ENCODE assay signal across 22 cellular contexts in the genomic region with DNA sequence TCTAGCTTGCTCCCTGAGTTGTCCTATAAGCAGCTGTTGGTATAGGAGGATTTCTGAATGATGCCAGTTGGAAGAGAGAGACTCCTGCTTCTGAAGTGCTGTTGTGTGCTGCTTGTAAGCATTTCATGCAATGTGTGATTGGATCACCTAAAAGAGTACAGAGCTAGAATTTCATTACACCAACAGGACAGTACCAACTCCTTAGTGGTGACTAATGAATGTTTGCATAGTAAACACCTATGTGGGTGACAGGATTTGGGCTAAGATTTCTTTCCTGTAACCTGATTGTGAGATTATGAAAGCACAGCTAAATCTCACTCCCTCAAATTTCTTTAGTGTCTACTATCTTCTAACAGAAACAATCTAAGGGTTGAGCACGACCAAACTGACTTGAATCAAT.
"Had no signal": no experiment of that assay in that cellular context is flagged by ENCODE, and none has a peak within 500 bp of the region (broad histone marks: within the 10 kb centered on the region; RNA-seq: fewer than 3 reads in every experiment).

No MANE protein-coding gene starts in this region.

- H3K36me3 ChIP-seq: neural progenitor cell, right lobe of liver, stomach, upper lobe of left lung had no signal

- H3K27ac ChIP-seq: neural progenitor cell, psoas muscle, right lobe of liver, stomach, testis, upper lobe of left lung had no signal

- H3K4me1 ChIP-seq: neural progenitor cell, psoas muscle, right lobe of liver, testis had no signal

- H3K9ac ChIP-seq: neural progenitor cell had no signal

- H2AFZ ChIP-seq: neural progenitor cell had no signal

- FAIRE-seq: endothelial cell of umbilical vein had no signal

- H3K27me3 ChIP-seq: neural progenitor cell, right lobe of liver, stomach, testis, upper lobe of left lung had no signal

- ATAC-seq: activated CD8-positive, alpha-beta T cell treated with anti-CD3 and anti-CD28 coated beads, Interleukin-2, amount 10 ng/mL, durations not matched to agents 7 days and 5 days; naive thymus-derived CD4-positive, alpha-beta T cell; psoas muscle; right lobe of liver had no signal

- H3K9me3 ChIP-seq: psoas muscle, right lobe of liver, stomach, testis, upper lobe of left lung had no signal

- H3K4me3 ChIP-seq: neural progenitor cell, psoas muscle, right lobe of liver, smooth muscle cell, stomach, testis, upper lobe of left lung had no signal

- DNase-seq: activated CD4-positive, alpha-beta T cell treated with anti-CD3 and anti-CD28 coated beads, Interleukin-2, amount 10 ng/mL, durations not matched to agents 24 days and 14 days; activated CD4-positive, CD25-positive, alpha-beta regulatory T cell; activated CD8-positive, alpha-beta T cell treated with anti-CD3 and anti-CD28 coated beads, Interleukin-2, amount 10 ng/mL, durations not matched to agents 7 days and 5 days; activated naive CD4-positive, alpha-beta T cell treated with Interleukin-2 at 50 U/mL for 16 hours; activated naive CD8-positive, alpha-beta T cell treated with anti-CD3 and anti-CD28 coated beads, Interleukin-2, amount 10 ng/mL, durations not matched to agents 7 days and 5 days; activated T-cell treated with anti-CD3 and anti-CD28 coated beads, Interleukin-2, amount 50 U/mL, for 24 hours; amygdala; dermis blood vessel endothelial cell; effector memory CD4-positive, alpha-beta T cell; foreskin fibroblast; mesenchymal stem cell; naive thymus-derived CD4-positive, alpha-beta T cell; psoas muscle; right lobe of liver; stimulated activated CD4-positive, alpha-beta T cell treated with anti-CD3 and anti-CD28 coated beads, Interleukin-4, amount 100 ng/mL, for 1 hour; stomach; T1000; testis; upper lobe of left lung had no signal

- H3K4me2 ChIP-seq: neural progenitor cell, smooth muscle cell had no signal
